8 cellular contexts compared by ENCODE assay signal in genomic region chr22:46055176-46055850, GRCh38.
DNase-seq lines count a peak whose midpoint lies in the region; ATAC-seq, FAIRE-seq and TF ChIP-seq lines count a peak whose summit lies in the region.

No MANE protein-coding gene starts in this region.

- TF ChIP-seq POLR2A in GM12892 (IDR thresholded peaks at IDR 0.05; ENCODE audit: low read depth, low read length), result no peak
- no peak for TF ChIP-seq POLR2A in gastrocnemius medialis (IDR thresholded peaks at IDR 0.05)

- H3K4me1 ChIP-seq in gastrocnemius medialis, result peaks cover 77 to 88% of the 10 kb centered on the region in 2 donors

- no peaks in the 10 kb centered on the region for H3K36me3 ChIP-seq in gastrocnemius medialis

- intact Hi-C loops in gastrocnemius medialis (cut with DNase I; ENCODE audit: low total_unique reads), result no loop called here

- no peaks in the 10 kb centered on the region for H3K9me3 ChIP-seq in gastrocnemius medialis

- peak; percentile 46 for FAIRE-seq in GM12892 (lab: Jason Lieb, UNC)

- ATAC-seq in gastrocnemius medialis (peak; percentile 1 to 6), GM21526 (IDR thresholded peaks at IDR 0.05; ENCODE audit: low FRiP score, unreplicated experiment) (no peak)

- in situ Hi-C loops in gastrocnemius medialis (cut with MboI; ENCODE audit: low sequenced_read_pairs in 4 of 4), result no loop called here

- peak overlapping the region; percentile 71 for H3K4me3 ChIP-seq in fibroblast of the aortic adventitia (ENCODE audit: low read depth, low read length)
- peak overlapping the region; percentile 73 to 90 (median 84) for H3K4me3 ChIP-seq in gastrocnemius medialis

- no peaks in the 10 kb centered on the region for H3K27me3 ChIP-seq in gastrocnemius medialis

- H3K27ac ChIP-seq in VCaP, result peak overlapping the region; percentile 93
- peak overlapping the region; percentile 98 to 99 (median 98) for H3K27ac ChIP-seq in gastrocnemius medialis

- TF ChIP-seq CTCF in VCaP (conservative IDR thresholded peaks at IDR 0.05) (no peak), fibroblast of the aortic adventitia (IDR thresholded peaks at IDR 0.05; ENCODE audit: insufficient read depth, low read length) (no peak), gastrocnemius medialis (IDR thresholded peaks at IDR 0.05 in 4 of 5, conservative IDR thresholded peaks at IDR 0.05 in 1 of 5) (no peak)

- DNase-seq in GM12892 (ENCODE audit: insufficient read length) (no peak), fibroblast of the aortic adventitia (ENCODE audit: low read depth) (peak; percentile 48), gastrocnemius medialis (peak in 1 of 2 donors; percentile 81), AG08396 (ENCODE audit: low spot score) (no peak), NCI-H2196 (lab: John Stamatoyannopoulos, UW; ENCODE audit: unreplicated experiment) (no peak)
- no peak for DNase-seq in activated CD8-positive, alpha-beta memory T cell treated with anti-CD3 and anti-CD28 coated beads for 24 hours
